14 cellular contexts compared by ENCODE assay signal in the genomic region with DNA sequence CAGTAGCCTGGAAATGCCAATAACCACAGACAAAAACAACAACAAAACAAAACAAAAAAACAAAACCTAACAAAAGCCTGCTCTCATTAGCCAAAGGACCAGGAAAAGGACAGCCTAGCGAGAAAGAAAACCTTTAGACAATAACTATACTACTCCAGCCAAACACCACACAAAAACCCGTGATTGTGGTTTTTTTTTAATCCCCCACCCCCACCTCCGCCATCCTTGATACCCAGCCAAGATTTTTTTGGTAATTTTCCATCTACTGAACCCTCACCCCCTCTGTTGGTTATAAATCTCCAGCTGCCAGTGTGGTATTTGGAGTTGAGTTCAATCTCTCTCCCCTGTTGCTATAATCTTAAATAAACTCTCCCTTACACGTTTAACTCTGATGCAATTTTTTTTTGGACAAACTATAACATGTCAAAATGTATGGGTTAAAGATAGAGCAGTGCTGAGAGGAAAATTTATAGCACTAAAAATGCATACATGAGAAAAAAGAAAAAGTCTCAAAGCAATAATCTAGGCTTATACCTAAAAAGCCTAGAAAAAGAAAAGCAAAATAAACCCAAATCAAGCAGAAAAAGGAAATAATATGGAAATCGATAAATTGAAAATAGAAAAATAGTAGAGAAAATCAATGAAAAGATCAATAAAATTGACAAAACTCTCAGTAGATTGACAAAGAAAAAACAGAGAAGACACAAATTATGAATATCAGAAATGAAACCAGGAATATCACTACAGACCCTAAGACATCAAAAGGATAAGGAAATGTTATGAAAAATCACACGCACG.
DNase-seq lines count a peak whose midpoint lies in the region; ATAC-seq and TF ChIP-seq lines count a peak whose summit lies in the region.
"Had no signal": no experiment of that assay in that cellular context is flagged by ENCODE, and none has a peak within 500 bp of the region (broad histone marks: within the 10 kb centered on the region; RNA-seq: fewer than 3 reads in every experiment).

No MANE protein-coding gene starts in this region.

- H3K4me3 Mint-ChIP-seq in GM23338 = no peak overlapping the region; the same call in 2 of the 3 replicates
- H3K4me3 Mint-ChIP-seq: HFFc6; natural killer cell treated with Interleukin-12 subunit alpha and Interleukin-12 subunit beta and Interleukin-15 and Interleukin-18, amount 100 ng/mL, for 72 hours had no signal

- CTCF ChIA-PET in PC-3 (lab: Charles Lee) = interaction anchor here (0.6 kb wide), 1 partner anchor 753 kb away, joined by 3 read pairs; no protein-coding TSS in a partner anchor

- H2AFZ ChIP-seq in GM23338 = no peak overlapping the region
- H2AFZ ChIP-seq in PC-3 (ENCODE audit: low read length) = no peak overlapping the region

- TF ChIP-seq CTCF in GM23338 (conservative IDR thresholded peaks at IDR 0.05; ENCODE audit: low read depth in 2 of 2) (no peak), PC-3 (conservative IDR thresholded peaks at IDR 0.05; ENCODE audit: low read depth, low read length) (no peak), psoas muscle (IDR thresholded peaks at IDR 0.05) (no peak)

- peaks cover 87% of the 10 kb centered on the region for H3K27me3 ChIP-seq in GM23338 (ENCODE audit: insufficient read depth)
- H3K27me3 ChIP-seq in PC-3 (ENCODE audit: low read length) = no peaks in the 10 kb centered on the region
- peaks cover 0 to 2% (median 0%) of the 10 kb centered on the region in 3 donors for H3K27me3 ChIP-seq in psoas muscle (ENCODE audit: insufficient read depth in 3 of 3, low read length in 2 of 3)

- H3K4me3 ChIP-seq in GM23338 = no peak overlapping the region
- H3K4me3 ChIP-seq in PC-3 (ENCODE audit: low read length) = no peak overlapping the region
- H3K4me3 ChIP-seq in psoas muscle = no peak overlapping the region

- H3F3A ChIP-seq in GM23338 (replicated peaks; ENCODE audit: low read depth) (no peaks in the 10 kb centered on the region; the same call in 1 of the 2 replicates), PC-3 (ENCODE audit: low read length, unreplicated experiment) (no peaks in the 10 kb centered on the region)

- H3K27ac Mint-ChIP-seq in GM23338 = no peak overlapping the region
- H3K27ac Mint-ChIP-seq: HFFc6; natural killer cell treated with Interleukin-12 subunit alpha and Interleukin-12 subunit beta and Interleukin-15 and Interleukin-18, amount 100 ng/mL, for 72 hours had no signal

- H3K36me3 ChIP-seq in GM23338 (ENCODE audit: insufficient read depth) (no peaks in the 10 kb centered on the region), PC-3 (ENCODE audit: low read depth, low read length) (no peaks in the 10 kb centered on the region), psoas muscle (ENCODE audit: insufficient read depth in 1 of 2, low read depth in 1 of 2) (no peaks in the 10 kb centered on the region)
- H3K36me3 ChIP-seq: WERI-Rb-1 had no signal

- no peak overlapping the region for H3K9ac ChIP-seq in PC-3 (ENCODE audit: low read length)

- H3K4me1 ChIP-seq in GM23338 (ENCODE audit: insufficient read depth) (no peaks in the 10 kb centered on the region; the same call in 1 of the 2 replicates), PC-3 (ENCODE audit: insufficient read depth, low read length) (no peaks in the 10 kb centered on the region; the same call in 1 of the 2 replicates), psoas muscle (no peaks in the 10 kb centered on the region)

- H3K4me2 ChIP-seq in GM23338 = 0 out of 2 replicates have a peak overlapping the region, but pooled peaks have one; percentile 8
- H3K4me2 ChIP-seq in PC-3 (ENCODE audit: low read length) = no peak overlapping the region

- BruUV-seq in PC-3 (replicated peaks; lab: Mats Ljungman, UMichigan) = no TSS peak

- H3K9me3 Mint-ChIP-seq in GM23338 = no peaks in the 10 kb centered on the region
- H3K9me3 Mint-ChIP-seq: HFFc6; natural killer cell treated with Interleukin-12 subunit alpha and Interleukin-12 subunit beta and Interleukin-15 and Interleukin-18, amount 100 ng/mL, for 72 hours had no signal

- H3K79me2 ChIP-seq in GM23338 (replicated peaks; ENCODE audit: insufficient read depth) (no peaks in the 10 kb centered on the region), PC-3 (ENCODE audit: low read length) (no peaks in the 10 kb centered on the region)

- intact Hi-C loops in PC-3 (cut with micrococcal nuclease) (no loop called here), psoas muscle (cut with DNase I) (no loop called here)

- no peak overlapping the region for H3K27ac ChIP-seq in GM23338 (ENCODE audit: low read depth)
- H3K27ac ChIP-seq in PC-3 (ENCODE audit: low read length) = no peak overlapping the region
- no peak overlapping the region for H3K27ac ChIP-seq in psoas muscle
- H3K27ac ChIP-seq: WERI-Rb-1 had no signal

- DNase-seq in GM23338 (ENCODE audit: low spot score) (no peak), PC-3 (peak; percentile 15), dermis microvascular lymphatic vessel endothelial cell (ENCODE audit: low read depth in 2 of 2) (peak; percentile 18 to 38), putamen (ENCODE audit: low spot score) (peak; percentile 56), psoas muscle (no peak), NCI-H1694 (lab: John Stamatoyannopoulos, UW) (no peak), NCI-H2081 (lab: John Stamatoyannopoulos, UW) (no peak)
- DNase-seq: central memory CD4-positive, alpha-beta T cell; DMS 273 treated with DMSO at 0.1 percent for 48 hours; HFFc6; islet precursor cell; stimulated activated CD4-positive, alpha-beta T cell treated with anti-CD3 and anti-CD28 coated beads, Interleukin-12 subunit alpha, Interleukin-12 subunit beta, amount 100 ng/mL, for 4 hours; WERI-Rb-1 had no signal

- 61 to 68% (median 67%) methylated on average over 7 of the region's 7 CpGs for WGBS in psoas muscle, 3 donors

- no peaks in the 10 kb centered on the region for H3K36me3 Mint-ChIP-seq in GM23338 (ENCODE audit: low read depth)
- H3K36me3 Mint-ChIP-seq: natural killer cell treated with Interleukin-12 subunit alpha and Interleukin-12 subunit beta and Interleukin-15 and Interleukin-18, amount 100 ng/mL, for 72 hours had no signal

- POLR2A ChIA-PET in PC-3 (lab: Charles Lee; ENCODE audit: unreplicated experiment) = no interaction called here

- peaks cover 68% of the 10 kb centered on the region for H3K27me3 Mint-ChIP-seq in GM23338 (ENCODE audit: insufficient read depth, low read depth, poor library complexity)

- no peak for ATAC-seq in GM23338
- no peak for ATAC-seq in PC-3
- no peak for ATAC-seq in psoas muscle
- ATAC-seq: natural killer cell treated with Interleukin-12 subunit alpha and Interleukin-12 subunit beta and Interleukin-15 and Interleukin-18, amount 100 ng/mL, for 72 hours had no signal

- peaks cover 12% of the 10 kb centered on the region for H3K4me1 Mint-ChIP-seq in GM23338

- H3K9me3 ChIP-seq in PC-3 (ENCODE audit: low read length) = no peaks in the 10 kb centered on the region
- no peaks in the 10 kb centered on the region for H3K9me3 ChIP-seq in psoas muscle

- H3K9me2 ChIP-seq in GM23338 (ENCODE audit: insufficient read depth) = no peaks in the 10 kb centered on the region
- no peaks in the 10 kb centered on the region for H3K9me2 ChIP-seq in PC-3 (replicated peaks; ENCODE audit: low read length)

- H4K20me1 ChIP-seq in GM23338 (replicated peaks; ENCODE audit: insufficient read depth) (peaks cover 11% of the 10 kb centered on the region; the same call in 1 of the 2 replicates), PC-3 (ENCODE audit: low read length) (no peaks in the 10 kb centered on the region)

TF ChIP-seq in GM23338, 12 proteins besides CTCF, POLR2A, EP300 and RAD21 (continues in another document):
- no peak for TF ChIP-seq ZNF331 (CRISPR knock-in tag; IDR thresholded peaks at IDR 0.05; ENCODE audit: low read depth)
- TF ChIP-seq, protein P1, sequence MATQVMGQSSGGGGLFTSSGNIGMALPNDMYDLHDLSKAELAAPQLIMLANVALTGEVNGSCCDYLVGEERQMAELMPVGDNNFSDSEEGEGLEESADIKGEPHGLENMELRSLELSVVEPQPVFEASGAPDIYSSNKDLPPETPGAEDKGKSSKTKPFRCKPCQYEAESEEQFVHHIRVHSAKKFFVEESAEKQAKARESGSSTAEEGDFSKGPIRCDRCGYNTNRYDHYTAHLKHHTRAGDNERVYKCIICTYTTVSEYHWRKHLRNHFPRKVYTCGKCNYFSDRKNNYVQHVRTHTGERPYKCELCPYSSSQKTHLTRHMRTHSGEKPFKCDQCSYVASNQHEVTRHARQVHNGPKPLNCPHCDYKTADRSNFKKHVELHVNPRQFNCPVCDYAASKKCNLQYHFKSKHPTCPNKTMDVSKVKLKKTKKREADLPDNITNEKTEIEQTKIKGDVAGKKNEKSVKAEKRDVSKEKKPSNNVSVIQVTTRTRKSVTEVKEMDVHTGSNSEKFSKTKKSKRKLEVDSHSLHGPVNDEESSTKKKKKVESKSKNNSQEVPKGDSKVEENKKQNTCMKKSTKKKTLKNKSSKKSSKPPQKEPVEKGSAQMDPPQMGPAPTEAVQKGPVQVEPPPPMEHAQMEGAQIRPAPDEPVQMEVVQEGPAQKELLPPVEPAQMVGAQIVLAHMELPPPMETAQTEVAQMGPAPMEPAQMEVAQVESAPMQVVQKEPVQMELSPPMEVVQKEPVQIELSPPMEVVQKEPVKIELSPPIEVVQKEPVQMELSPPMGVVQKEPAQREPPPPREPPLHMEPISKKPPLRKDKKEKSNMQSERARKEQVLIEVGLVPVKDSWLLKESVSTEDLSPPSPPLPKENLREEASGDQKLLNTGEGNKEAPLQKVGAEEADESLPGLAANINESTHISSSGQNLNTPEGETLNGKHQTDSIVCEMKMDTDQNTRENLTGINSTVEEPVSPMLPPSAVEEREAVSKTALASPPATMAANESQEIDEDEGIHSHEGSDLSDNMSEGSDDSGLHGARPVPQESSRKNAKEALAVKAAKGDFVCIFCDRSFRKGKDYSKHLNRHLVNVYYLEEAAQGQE (IDR thresholded peaks at IDR 0.05; ENCODE audit: unreplicated experiment) = no peak
- TF ChIP-seq POLR2AphosphoS5 (IDR thresholded peaks at IDR 0.05; ENCODE audit: low read depth) = no peak
- no peak for TF ChIP-seq ZNF114 (CRISPR knock-in tag; IDR thresholded peaks at IDR 0.05)
- TF ChIP-seq EZH2phosphoT487 (IDR thresholded peaks at IDR 0.05; ENCODE audit: unreplicated experiment) = no peak
- no peak for TF ChIP-seq CREB1 (CRISPR knock-in tag; IDR thresholded peaks at IDR 0.05; ENCODE audit: low read depth)
- no peak for TF ChIP-seq STAT1 (IDR thresholded peaks at IDR 0.05; ENCODE audit: unreplicated experiment)
- no peak for TF ChIP-seq JUNB (IDR thresholded peaks at IDR 0.05; ENCODE audit: unreplicated experiment)
- no peak for TF ChIP-seq EZH2 (IDR thresholded peaks at IDR 0.05; ENCODE audit: low read depth, unreplicated experiment)

Comparison
In these comparisons a context has a peak if more than half of its experiments do, and no peak if none do; other contexts are left out.
1. DNase-seq: peak in PC-3 (single experiment), dermis microvascular lymphatic vessel endothelial cell (2 of 2) and putamen (single experiment); none in GM23338 (single experiment), psoas muscle (0 of 2), NCI-H1694 (single experiment) and NCI-H2081 (0 of 2).